Comparison of ENCODE assay signal across 8 cellular contexts in genomic region chr3:75434276-75434936, GRCh38.
DNase-seq lines count a peak whose midpoint lies in the region; ATAC-seq and TF ChIP-seq lines count a peak whose summit lies in the region.
"Not testable (repeated sequence)": the region's sequence is repeated elsewhere in the genome, so short reads cannot be mapped to it uniquely, and the experiment has no call there.

No MANE protein-coding gene starts in this region.

- H3K4me3 ChIP-seq in body of pancreas (peak overlapping the region; percentile 80 to 98), gastroesophageal sphincter (peak overlapping the region; percentile 88 to 92), mucosa of rectum (ENCODE audit: low read length in 2 of 2) (peak overlapping the region; percentile 66 to 75)

- not testable (repeated sequence) for TF ChIP-seq CTCF in H9 (conservative IDR thresholded peaks at IDR 0.05); body of pancreas (IDR thresholded peaks at IDR 0.05); gastroesophageal sphincter (IDR thresholded peaks at IDR 0.05)

- no CpG with 5 or more reads among the region's 35 CpGs for whole genome bisulfite sequencing in H9 (ENCODE audit: extremely low coverage, insufficient read length, low lambda C conversion rate)
- WGBS in body of pancreas, 2 donors, result 1 to 19% methylated on average over 3 to 35 of the region's 35 CpGs
- 4 to 25% methylated on average over 2 to 12 of the region's 35 CpGs for WGBS in gastroesophageal sphincter (ENCODE audit: low coverage in 1 of 2), 2 donors

- H3K27me3 ChIP-seq in H9 (ENCODE audit: insufficient read depth, low read length); body of pancreas; gastroesophageal sphincter; mucosa of rectum (ENCODE audit: control insufficient read depth in 2 of 2, insufficient read depth in 2 of 2, low read length in 2 of 2): not testable (repeated sequence)

- not testable (repeated sequence) for H3K9me3 Mint-ChIP-seq in H9

- not testable (repeated sequence) for H3K4ac ChIP-seq in H9 (ENCODE audit: low read depth, low read length)

- H3K4me1 ChIP-seq in H9 (ENCODE audit: insufficient read depth, low read length); mucosa of rectum (ENCODE audit: control insufficient read depth in 2 of 2, insufficient read depth in 2 of 2, low read length in 2 of 2): not testable (repeated sequence)
- H3K4me1 ChIP-seq in body of pancreas, result peaks cover 19% of the 10 kb centered on the region
- H3K4me1 ChIP-seq in gastroesophageal sphincter, result peaks cover 0 to 31% (median 2%) of the 10 kb centered on the region in 3 donors

- not testable (repeated sequence) for H3T11ph ChIP-seq in H9 (ENCODE audit: low read length)

- H2BK20ac ChIP-seq in H9 (ENCODE audit: low read depth, low read length, poor library complexity, severe bottlenecking), result not testable (repeated sequence)

- H4K91ac ChIP-seq in H9 (ENCODE audit: insufficient read length, low read depth, low read length), result not testable (repeated sequence)

- not testable (repeated sequence) for H3K18ac ChIP-seq in H9 (ENCODE audit: insufficient read length, low read depth, low read length)

- H3K36me3 ChIP-seq in body of pancreas (replicated peaks in 1 of 2; ENCODE audit: insufficient read depth in 1 of 2, low read depth in 2 of 2); mucosa of rectum (ENCODE audit: control insufficient read depth in 2 of 2, insufficient read depth in 2 of 2, low read length in 2 of 2): not testable (repeated sequence)
- peaks cover 0 to 26% of the 10 kb centered on the region in 2 donors for H3K36me3 ChIP-seq in gastroesophageal sphincter

- not testable (repeated sequence) for H3K23me2 ChIP-seq in H9 (ENCODE audit: insufficient read length, low read depth, low read length, poor library complexity, severe bottlenecking)

- H2AK5ac ChIP-seq in H9 (ENCODE audit: insufficient read length, low read length), result not testable (repeated sequence)

- ATAC-seq in body of pancreas, gastroesophageal sphincter: not testable (repeated sequence)

- not testable (repeated sequence) for H4K5ac ChIP-seq in H9 (ENCODE audit: insufficient read length, low read depth, low read length)

- H2BK15ac ChIP-seq in H9 (ENCODE audit: low read depth, low read length), result not testable (repeated sequence)

- not testable (repeated sequence) for TF ChIP-seq EP300 in gastroesophageal sphincter (IDR thresholded peaks at IDR 0.05)

- not testable (repeated sequence) for H3K79me1 ChIP-seq in H9 (ENCODE audit: insufficient read depth, low read depth, low read length, poor library complexity, severe bottlenecking)

- peak overlapping the region; percentile 65 for H3K9ac ChIP-seq in H9 (ENCODE audit: extremely low read depth, insufficient read length, low read length)
- H3K9ac ChIP-seq in mucosa of rectum (ENCODE audit: low read depth in 1 of 2, low read length in 2 of 2), result peak overlapping the region; percentile 60 to 70

- H2BK5ac ChIP-seq in H9 (ENCODE audit: insufficient read length, low read length), result not testable (repeated sequence)

- DNase-seq in AG08395 (ENCODE audit: low spot score) (peak; percentile 9), NCI-H524 treated with DMSO at 0.1 percent for 48 hours (lab: John Stamatoyannopoulos, UW) (peak; percentile 4), body of pancreas (peak in 3 of 4 donors; percentile 12 to 24 (median 15))
- DNase-seq in H9, result not testable (repeated sequence)
- peak; percentile 12 for DNase-seq in activated CD4-positive, alpha-beta T cell treated with anti-CD3 and anti-CD28 coated beads for 1 hour
- peak; percentile 25 for DNase-seq in stimulated activated CD4-positive, alpha-beta T cell treated with anti-CD3 and anti-CD28 coated beads, Interleukin-4, amount 100 ng/mL, for 1 hour

- H2BK120ac ChIP-seq in H9 (ENCODE audit: low read depth, low read length, poor library complexity, severe bottlenecking), result not testable (repeated sequence)

- not testable (repeated sequence) for H2BK12ac ChIP-seq in H9 (ENCODE audit: insufficient read length, low read depth, low read length)

- H3K27me3 Mint-ChIP-seq in H9 (ENCODE audit: low read depth), result not testable (repeated sequence)

- not testable (repeated sequence) for H2AFZ ChIP-seq in H9 (ENCODE audit: low read length)

- intact Hi-C loops in body of pancreas (cut with DNase I), result not testable (repeated sequence)

- not testable (repeated sequence) for H3K56ac ChIP-seq in H9 (ENCODE audit: insufficient read length, low read depth, low read length)

- peaks cover 15 to 19% of the 10 kb centered on the region in 2 experiments for H3K4me1 Mint-ChIP-seq in H9

- not testable (repeated sequence) for H4K8ac ChIP-seq in H9 (replicated peaks; ENCODE audit: insufficient read length, low read depth, low read length)

- not testable (repeated sequence) for H3K27ac ChIP-seq in H9 (ENCODE audit: insufficient read length, low read depth, low read length)
- peak overlapping the region; percentile 55 to 90 (median 82) for H3K27ac ChIP-seq in body of pancreas
- peak overlapping the region; percentile 76 to 95 (median 92) for H3K27ac ChIP-seq in gastroesophageal sphincter
- H3K27ac ChIP-seq in mucosa of rectum (ENCODE audit: low read depth in 2 of 2, low read length in 2 of 2), result peak overlapping the region; percentile 37 to 61

- H3K23ac ChIP-seq in H9 (ENCODE audit: insufficient read length, low read depth, low read length), result not testable (repeated sequence)

- not testable (repeated sequence) for H4K20me1 ChIP-seq in H9 (ENCODE audit: control insufficient read depth, insufficient read depth, insufficient read length)

- peak overlapping the region; percentile 89 to 97 for H3K4me3 Mint-ChIP-seq in H9

- not testable (repeated sequence) for H3K9me3 ChIP-seq in H9 (ENCODE audit: control insufficient read depth, low read depth, low read length); body of pancreas; gastroesophageal sphincter; mucosa of rectum (ENCODE audit: control insufficient read depth in 2 of 2, low read length in 2 of 2)

- peak overlapping the region; percentile 12 for H3K14ac ChIP-seq in H9 (ENCODE audit: insufficient read depth, low read length)

- H3K79me2 ChIP-seq in H9 (ENCODE audit: insufficient read depth, low read length), result not testable (repeated sequence)

- peaks cover 2 to 17% (median 16%) of the 10 kb centered on the region in 3 experiments; a peak in 6 of 7 replicates for H3K36me3 Mint-ChIP-seq in H9 (ENCODE audit: insufficient read depth in 1 of 3, low read depth in 3 of 3)

- H3K27ac Mint-ChIP-seq in H9, result peak overlapping the region in 2 of 3 experiments; percentile 64 to 70; a peak in 4 of 7 replicates

- peak overlapping the region; percentile 58 for H3K4me2 ChIP-seq in H9 (ENCODE audit: insufficient read depth, insufficient read length, low read length)

- TF ChIP-seq POLR2A in body of pancreas (IDR thresholded peaks at IDR 0.05); gastroesophageal sphincter (IDR thresholded peaks at IDR 0.05): not testable (repeated sequence)
